ENCODE assay signal across 32 cellular contexts in the genomic region with DNA sequence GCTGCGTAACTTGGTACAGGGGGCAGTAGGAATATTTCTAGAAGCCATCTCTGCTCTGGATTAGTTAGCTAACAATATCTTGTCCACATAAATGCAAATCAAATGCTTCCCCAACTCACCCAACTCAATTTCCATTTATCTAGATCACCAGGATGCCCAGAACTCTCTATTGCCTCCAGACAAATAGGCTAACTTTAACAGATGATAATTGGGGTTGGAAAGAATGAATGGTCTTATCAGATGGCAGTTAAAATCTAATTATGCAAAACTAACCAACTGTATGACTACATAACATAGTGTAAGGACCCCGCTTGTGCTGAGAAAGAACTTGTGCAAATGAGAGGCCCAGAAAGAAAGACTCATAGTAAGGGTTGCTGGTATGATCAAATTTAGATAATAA.
"Had no signal": no experiment of that assay in that cellular context is flagged by ENCODE, and none has a peak within 500 bp of the region (broad histone marks: within the 10 kb centered on the region; RNA-seq: fewer than 3 reads in every experiment).

No MANE protein-coding gene starts in this region.

- H3K36me3 ChIP-seq: adrenal gland, esophagus muscularis mucosa, gastrocnemius medialis, heart left ventricle, WERI-Rb-1 had no signal

- DNase-seq: activated B cell treated with CpG ODN at 0.5 μM for 24 hours; activated CD4-positive, alpha-beta T cell treated with anti-CD3 and anti-CD28 coated beads for 48 hours; activated CD4-positive, alpha-beta T cell treated with anti-CD3 and anti-CD28 coated beads, Interleukin-2, amount 50 U/mL, for 1 hour; activated CD4-positive, alpha-beta T cell treated with anti-CD3 and anti-CD28 coated beads, Interleukin-2, amount 50 U/mL, for 48 hours; activated CD8-positive, alpha-beta memory T cell treated with anti-CD3 and anti-CD28 coated beads for 24 hours; activated CD8-positive, alpha-beta T cell treated with anti-CD3 and anti-CD28 coated beads for 36 hours; activated effector memory CD4-positive, alpha-beta T cell treated with Interleukin-2 at 50 U/mL for 16 hours; activated gamma-delta T cell treated with Interleukin-2 at 50 U/mL for 16 hours; activated naive CD4-positive, alpha-beta T cell treated with anti-CD3 and anti-CD28 coated beads for 36 hours; activated naive CD8-positive, alpha-beta T cell treated with anti-CD3 and anti-CD28 coated beads for 36 hours; activated naive CD8-positive, alpha-beta T cell treated with anti-CD3 and anti-CD28 coated beads, Interleukin-2, amount 50 U/mL, for 24 hours; activated T-cell treated with anti-CD3 and anti-CD28 coated beads, Interleukin-2, amount 50 U/mL, for 4 hours; adrenal gland; amygdala; aorta; body of pancreas; caudate nucleus; cortex of kidney; dermis blood vessel endothelial cell; effector CD4-positive, alpha-beta T cell; effector memory CD8-positive, alpha-beta T cell; erythroblast; foreskin keratinocyte; gastrocnemius medialis; glutamatergic neuron; heart left ventricle; T-helper 17 cell; T1000; WERI-Rb-1 had no signal

- H3K27ac ChIP-seq: adrenal gland, body of pancreas, esophagus muscularis mucosa, foreskin keratinocyte, gastrocnemius medialis, heart left ventricle, WERI-Rb-1 had no signal

- H3K9me3 ChIP-seq: adrenal gland, body of pancreas, esophagus muscularis mucosa, gastrocnemius medialis, heart left ventricle had no signal

- ATAC-seq: activated CD4-positive, CD25-positive, alpha-beta regulatory T cell treated with anti-CD3 and anti-CD28 coated beads, Interleukin-2, amount 50 U/mL, for 24 hours; activated CD8-positive, alpha-beta T cell treated with anti-CD3 and anti-CD28 coated beads for 36 hours; activated naive CD8-positive, alpha-beta T cell treated with anti-CD3 and anti-CD28 coated beads, Interleukin-2, amount 50 U/mL, for 24 hours; activated T-cell treated with anti-CD3 and anti-CD28 coated beads, Interleukin-2, amount 50 U/mL, for 4 hours; activated T-helper 17 cell treated with anti-CD3 and anti-CD28 coated beads, Interleukin-2, amount 50 U/mL, for 72 hours; body of pancreas; effector memory CD8-positive, alpha-beta T cell; foreskin keratinocyte; gastrocnemius medialis; heart left ventricle; T-helper 17 cell had no signal

- H3K27me3 ChIP-seq: adrenal gland, body of pancreas, esophagus muscularis mucosa, foreskin keratinocyte, gastrocnemius medialis, heart left ventricle had no signal

- H3K4me1 ChIP-seq: adrenal gland, body of pancreas, esophagus muscularis mucosa, foreskin keratinocyte, gastrocnemius medialis, heart left ventricle had no signal

- H3K4me3 ChIP-seq: adrenal gland, body of pancreas, esophagus muscularis mucosa, gastrocnemius medialis, heart left ventricle had no signal
